9 cellular contexts compared by ENCODE assay signal in the genomic region with DNA sequence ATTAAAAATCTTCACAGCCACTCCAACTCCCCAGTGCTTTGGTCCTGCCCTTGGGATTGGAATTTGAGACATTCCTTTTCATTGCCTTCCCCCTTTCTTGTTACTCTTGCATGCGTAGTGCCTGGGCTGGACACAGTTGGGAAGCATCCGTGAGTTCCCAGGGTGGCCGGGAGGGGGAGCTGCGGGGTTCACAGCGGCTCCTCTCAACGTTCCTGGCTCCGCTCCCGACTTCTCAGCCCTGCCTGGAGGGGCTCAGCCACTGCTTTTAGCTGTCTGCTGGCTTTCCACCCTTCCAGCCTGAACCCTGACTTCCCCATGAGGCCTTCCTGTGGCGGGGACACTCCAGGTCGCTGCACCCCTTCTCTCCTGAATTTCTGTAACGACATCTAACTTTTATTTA. TPM values are rescaled to one million over a fixed set of nuclear protein-coding genes. Genes with fewer than 3 reads are reported as not detected.
DNase-seq lines count a peak whose midpoint lies in the region; ATAC-seq and TF ChIP-seq lines count a peak whose summit lies in the region.
"Had no signal": no experiment of that assay in that cellular context is flagged by ENCODE, and none has a peak within 500 bp of the region (broad histone marks: within the 10 kb centered on the region; RNA-seq: fewer than 3 reads in every experiment).

No MANE protein-coding gene starts in this region.

- H4K91ac ChIP-seq in trophoblast cell (ENCODE audit: low read depth, low read length): no peak overlapping the region

- no peak overlapping the region for H3K4ac ChIP-seq in trophoblast cell (ENCODE audit: low read depth, low read length)

- H3K36me3 ChIP-seq in CD4-positive, alpha-beta memory T cell (ENCODE audit: insufficient read depth, low read length): peaks cover 3% of the 10 kb centered on the region
- peaks cover 8 to 9% of the 10 kb centered on the region in 2 experiments for H3K36me3 ChIP-seq in trophoblast cell (ENCODE audit: control insufficient read depth in 1 of 2, insufficient read depth in 2 of 2, low read length in 2 of 2)

- no peak overlapping the region for H2BK120ac ChIP-seq in trophoblast cell (ENCODE audit: insufficient read depth, low read length, poor library complexity)

- no peak overlapping the region for H3K14ac ChIP-seq in trophoblast cell (ENCODE audit: low read length)

- H3K79me1 ChIP-seq in trophoblast cell (ENCODE audit: low read length): no peaks in the 10 kb centered on the region

- H3K9me3 Mint-ChIP-seq in CD4-positive, alpha-beta memory T cell: no peaks in the 10 kb centered on the region
- no peaks in the 10 kb centered on the region for H3K9me3 Mint-ChIP-seq in stimulated activated memory B cell treated with anti-CD40 and anti-IgM and Interleukin-4, amounts not matched to agents 10 μg/mL and 1 μg/mL and 100 μg/mL, for 72 hours
- H3K9me3 Mint-ChIP-seq: IgD-negative memory B cell had no signal

- no peak overlapping the region for H4K8ac ChIP-seq in trophoblast cell (ENCODE audit: low read depth, low read length)

- no peak overlapping the region for H2AK5ac ChIP-seq in trophoblast cell (ENCODE audit: low read length)

- no peak overlapping the region for H3K23ac ChIP-seq in trophoblast cell (ENCODE audit: low read length)

- H3K4me3 ChIP-seq in CD4-positive, alpha-beta memory T cell (ENCODE audit: low read length in 2 of 2): no peak overlapping the region
- H3K4me3 ChIP-seq in HFF-Myc (replicated peaks; ENCODE audit: low read depth, low read length) (no peak overlapping the region), trophoblast cell (ENCODE audit: low read depth, low read length) (no peak overlapping the region)

- H3K9me3 ChIP-seq in CD4-positive, alpha-beta memory T cell (ENCODE audit: control insufficient read depth in 1 of 2, low read length in 2 of 2): no peaks in the 10 kb centered on the region
- H3K9me3 ChIP-seq in trophoblast cell (ENCODE audit: insufficient read depth, low read depth, low read length): no peaks in the 10 kb centered on the region

- H2BK12ac ChIP-seq in trophoblast cell (ENCODE audit: low read length): no peak overlapping the region

- no CpG with 5 or more reads among the region's 11 CpGs for WGBS in trophoblast cell (ENCODE audit: extremely low coverage, insufficient coverage, insufficient read length)

- H3K36me3 Mint-ChIP-seq in CD4-positive, alpha-beta memory T cell: peaks cover 13 to 23% of the 10 kb centered on the region in 2 donors
- H3K36me3 Mint-ChIP-seq in stimulated activated memory B cell treated with anti-CD40 and anti-IgM and Interleukin-4, amounts not matched to agents 10 μg/mL and 1 μg/mL and 100 μg/mL, for 72 hours: peaks cover 40% of the 10 kb centered on the region

- no peaks in the 10 kb centered on the region for H3K79me2 ChIP-seq in trophoblast cell (ENCODE audit: control insufficient read depth, insufficient read depth, low read length, poor library complexity)

- no peak overlapping the region for H2AFZ ChIP-seq in trophoblast cell (ENCODE audit: insufficient read depth, low read length, poor library complexity)

- intact Hi-C loops in CD4-positive, alpha-beta memory T cell (cut with micrococcal nuclease): no loop called here
- intact Hi-C loops in Right ventricle myocardium superior (cut with DNase I): loop anchor here (5.0 kb wide), 1 partner anchor 179 kb away; no protein-coding TSS in a partner anchor

- peak in 3 of 5 donors; percentile 15 to 24 (median 18) for DNase-seq in CD4-positive, alpha-beta memory T cell
- DNase-seq in HFF-Myc (ENCODE audit: extremely low read depth, low read depth) (peak; percentile 47), RPMI8226 (peak; percentile 33), Right ventricle myocardium superior (peak; percentile 90), trophoblast cell (peak; percentile 52 to 62), NCI-H187 treated with DMSO at 0.1 percent for 48 hours (lab: John Stamatoyannopoulos, UW) (no peak)
- DNase-seq in activated naive CD4-positive, alpha-beta T cell treated with anti-CD3 and anti-CD28 coated beads, Interleukin-2, amount 50 U/mL, for 16 hours: peak; percentile 47

- no peak overlapping the region for H2BK5ac ChIP-seq in trophoblast cell (ENCODE audit: low read depth, low read length, poor library complexity)

- CTCF ChIA-PET in CD4-positive, alpha-beta memory T cell (lab: Charles Lee; ENCODE audit: partially characterized antibody): interaction anchor here (0.7 to 2.3 kb wide), 3 partner anchors 10 to 1930 kb away, joined by 3 to 8 read pairs (median 6); no protein-coding TSS in a partner anchor

- peak; percentile 92 for ATAC-seq in Right ventricle myocardium superior (ENCODE audit: poor library complexity)
- ATAC-seq in stimulated activated memory B cell treated with anti-CD40 and anti-IgM and Interleukin-4, amounts not matched to agents 10 μg/mL and 1 μg/mL and 100 μg/mL, for 72 hours: no peak

- no peak overlapping the region for H3K27ac ChIP-seq in CD4-positive, alpha-beta memory T cell (ENCODE audit: low read depth, low read length)
- no peak overlapping the region for H3K27ac ChIP-seq in trophoblast cell (ENCODE audit: low read depth, low read length)

- H3K4me1 ChIP-seq in CD4-positive, alpha-beta memory T cell (ENCODE audit: insufficient read depth, low read length): no peaks in the 10 kb centered on the region
- peaks cover 5 to 8% of the 10 kb centered on the region in 2 experiments for H3K4me1 ChIP-seq in trophoblast cell (ENCODE audit: control insufficient read depth in 1 of 2, insufficient read depth in 2 of 2, low read length in 2 of 2)

- no peak overlapping the region for H3K4me2 ChIP-seq in trophoblast cell (ENCODE audit: low read length)

- H3K27me3 Mint-ChIP-seq in CD4-positive, alpha-beta memory T cell: no peaks in the 10 kb centered on the region
- H3K27me3 Mint-ChIP-seq in stimulated activated memory B cell treated with anti-CD40 and anti-IgM and Interleukin-4, amounts not matched to agents 10 μg/mL and 1 μg/mL and 100 μg/mL, for 72 hours: no peaks in the 10 kb centered on the region
- H3K27me3 Mint-ChIP-seq: IgD-negative memory B cell had no signal

- H4K12ac ChIP-seq in trophoblast cell (ENCODE audit: low read depth, low read length): no peak overlapping the region

- no peak overlapping the region for H3K18ac ChIP-seq in trophoblast cell (ENCODE audit: low read length)

- POLR2A ChIA-PET in CD4-positive, alpha-beta memory T cell (lab: Charles Lee; ENCODE audit: partially characterized antibody): no interaction called here

- peak; percentile 94 for TF ChIP-seq CTCF in HFF-Myc (IDR thresholded peaks at IDR 0.05; ENCODE audit: low read depth, low read length, missing control alignments)

- no peak overlapping the region for H3K4me3 Mint-ChIP-seq in CD4-positive, alpha-beta memory T cell
- H3K4me3 Mint-ChIP-seq in stimulated activated memory B cell treated with anti-CD40 and anti-IgM and Interleukin-4, amounts not matched to agents 10 μg/mL and 1 μg/mL and 100 μg/mL, for 72 hours: no peak overlapping the region

- peak overlapping the region in 1 of 7 donors; percentile 79 for H3K27ac Mint-ChIP-seq in CD4-positive, alpha-beta memory T cell
- no peak overlapping the region for H3K27ac Mint-ChIP-seq in stimulated activated memory B cell treated with anti-CD40 and anti-IgM and Interleukin-4, amounts not matched to agents 10 μg/mL and 1 μg/mL and 100 μg/mL, for 72 hours
- H3K27ac Mint-ChIP-seq: IgD-negative memory B cell had no signal

- H3K9ac ChIP-seq in trophoblast cell (ENCODE audit: low read length): no peak overlapping the region

- H3K27me3 ChIP-seq in CD4-positive, alpha-beta memory T cell (ENCODE audit: insufficient read depth, low read length): no peaks in the 10 kb centered on the region
- H3K27me3 ChIP-seq in trophoblast cell (ENCODE audit: insufficient read depth, low read length): no peaks in the 10 kb centered on the region

- H3K4me1 Mint-ChIP-seq in CD4-positive, alpha-beta memory T cell: peaks cover 0 to 6% (median 0%) of the 10 kb centered on the region in 4 donors
- no peaks in the 10 kb centered on the region for H3K4me1 Mint-ChIP-seq in stimulated activated memory B cell treated with anti-CD40 and anti-IgM and Interleukin-4, amounts not matched to agents 10 μg/mL and 1 μg/mL and 100 μg/mL, for 72 hours

RNA-seq across cellular contexts. Expression of a gene that starts 3.2 kb away (rescaled TPM):
- not detected for total RNA-seq in CD4-positive, alpha-beta memory T cell
- not detected for polyA plus RNA-seq in CD4-positive, alpha-beta memory T cell
- not detected for total RNA-seq in Right ventricle myocardium superior
- polyA plus RNA-seq in trophoblast cell (2013): not detected in 2 replicates
- polyA plus RNA-seq: IgD-negative memory B cell had no signal

RNA-seq across cellular contexts. Expression of a gene that starts 18.8 kb away (rescaled TPM):
- not detected for total RNA-seq in CD4-positive, alpha-beta memory T cell
- 1 to 10 TPM in 1 of 2 donors, under 1 TPM in 1; 0.29 to 2.0 TPM for polyA plus RNA-seq in CD4-positive, alpha-beta memory T cell
- total RNA-seq in Right ventricle myocardium superior: 2.0 TPM
- polyA plus RNA-seq in trophoblast cell (2013): not detected in 2 replicates

RNA-seq across cellular contexts. Expression of a gene that starts 23.3 kb away (rescaled TPM):
- under 1 TPM; 0.30 to 0.44 TPM for total RNA-seq in CD4-positive, alpha-beta memory T cell
- polyA plus RNA-seq in CD4-positive, alpha-beta memory T cell: under 1 TPM in 1 of 2 donors, not detected in 1; 0.30 TPM
- total RNA-seq in Right ventricle myocardium superior: 1.5 TPM
- polyA plus RNA-seq in trophoblast cell (2013): 46.7 and 54.4 TPM in 2 replicates

RNA-seq across cellular contexts. Expression of a gene that starts 23.4 kb away (rescaled TPM):
- 10 to 100 TPM; 31.2 to 35.7 TPM for total RNA-seq in CD4-positive, alpha-beta memory T cell
- 100 to 1,000 TPM in 1 of 2 donors, 10 to 100 TPM in 1; 58.5 to 107 TPM for polyA plus RNA-seq in CD4-positive, alpha-beta memory T cell
- total RNA-seq in Right ventricle myocardium superior: 3.3 TPM
- polyA plus RNA-seq in trophoblast cell (2013): 38.6 and 40.9 TPM in 2 replicates

RNA-seq across cellular contexts. Expression of a gene that starts 37.1 kb away (rescaled TPM):
- total RNA-seq in CD4-positive, alpha-beta memory T cell: 1 to 10 TPM; 6.7 to 9.1 TPM
- 10 to 100 TPM in 1 of 2 donors, 1 to 10 TPM in 1; 8.4 to 10.0 TPM for polyA plus RNA-seq in CD4-positive, alpha-beta memory T cell
- 4.6 TPM for total RNA-seq in Right ventricle myocardium superior
- 25.8 and 26.0 TPM in 2 replicates for polyA plus RNA-seq in trophoblast cell (2013)
